8 cellular contexts compared by ENCODE assay signal in genomic region chr19:38877781-38878574, GRCh38. TPM values are rescaled to one million over a fixed set of nuclear protein-coding genes. Genes with fewer than 3 reads are reported as not detected.
DNase-seq lines count a peak whose midpoint lies in the region; ATAC-seq and TF ChIP-seq lines count a peak whose summit lies in the region.

A gene with protein sequence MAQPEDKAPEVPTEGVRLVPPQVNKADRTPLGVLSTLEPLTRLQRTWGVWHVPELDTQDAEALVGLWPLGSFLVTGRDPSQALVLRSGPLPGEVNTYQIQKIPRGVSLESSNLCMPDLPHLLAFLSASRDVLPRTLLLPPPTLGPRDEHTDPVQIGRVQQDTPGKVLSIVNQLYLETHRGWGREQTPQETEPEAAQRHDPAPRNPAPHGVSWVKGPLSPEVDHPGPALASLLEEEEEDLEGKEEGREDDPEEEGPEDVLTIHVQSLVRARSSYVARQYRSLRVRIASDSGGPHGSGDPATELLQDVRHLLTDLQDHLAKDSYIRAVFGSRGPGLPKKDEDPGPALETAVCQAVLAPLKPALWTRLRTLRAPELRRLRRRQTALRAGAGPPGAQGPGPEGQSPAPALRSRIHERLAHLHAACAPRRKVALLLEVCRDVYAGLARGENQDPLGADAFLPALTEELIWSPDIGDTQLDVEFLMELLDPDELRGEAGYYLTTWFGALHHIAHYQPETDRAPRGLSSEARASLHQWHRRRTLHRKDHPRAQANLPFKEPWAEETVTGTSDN (minus strand): TSS chr19:38878275. CDS start chr19:38876742, 1,533 bp downstream.

- H3K4me3 Mint-ChIP-seq in brain (peak within 1 kb of the TSS in 1 of 5 experiments; percentile 51), HFFc6 (no peak within 1 kb of the TSS)

- peak within 1 kb of the TSS; percentile 74 to 83 for H3K27ac ChIP-seq in mucosa of rectum (ENCODE audit: low read depth in 2 of 2, low read length in 2 of 2)
- H3K27ac ChIP-seq in subcutaneous abdominal adipose tissue (ENCODE audit: low read depth, low read length) = peak within 1 kb of the TSS; percentile 41

- H3K9me3 Mint-ChIP-seq in brain (no peaks in the 10 kb centered on the region), HFFc6 (no peaks in the 10 kb centered on the region)

- H3K4me1 ChIP-seq in mucosa of rectum (ENCODE audit: control insufficient read depth in 2 of 2, insufficient read depth in 2 of 2, low read length in 2 of 2) (peaks cover 14 to 18% of the 10 kb centered on the region in 2 donors), subcutaneous abdominal adipose tissue (ENCODE audit: control insufficient read depth in 5 of 5, insufficient read depth in 5 of 5, low read length in 5 of 5) (peaks cover 0 to 25% (median 12%) of the 10 kb centered on the region in 5 donors), HAP-1 (no peaks in the 10 kb centered on the region)

- H3K4me1 Mint-ChIP-seq in brain (peaks cover 30% of the 10 kb centered on the region), HFFc6 (ENCODE audit: low read depth) (no peaks in the 10 kb centered on the region)

- TF ChIP-seq CTCF in brain (conservative IDR thresholded peaks at IDR 0.05) (no peak), HFFc6 (IDR thresholded peaks at IDR 0.05) (no peak)

- DNase-seq in NCI-H1417 (lab: John Stamatoyannopoulos, UW) (peak; percentile 18 to 99 (median 95)), T-helper 22 cell (ENCODE audit: low read depth) (peak; percentile 49), HFFc6 (no peak), HAP-1 (ENCODE audit: low spot score in 2 of 2) (no peak)

- H3K27ac Mint-ChIP-seq in brain (peak within 1 kb of the TSS; percentile 5 to 78 (median 41)), HFFc6 (no peak within 1 kb of the TSS)

- no peaks in the 10 kb centered on the region for H3K9me3 ChIP-seq in mucosa of rectum (ENCODE audit: control insufficient read depth in 2 of 2, low read length in 2 of 2)
- H3K9me3 ChIP-seq in subcutaneous abdominal adipose tissue (ENCODE audit: control insufficient read depth in 5 of 5, low read length in 5 of 5) = no peaks in the 10 kb centered on the region
- H3K9me3 ChIP-seq in HAP-1 = no peaks in the 10 kb centered on the region

- H3K27me3 ChIP-seq in mucosa of rectum (ENCODE audit: control insufficient read depth in 2 of 2, insufficient read depth in 2 of 2, low read length in 2 of 2) (no peaks in the 10 kb centered on the region), subcutaneous abdominal adipose tissue (ENCODE audit: control insufficient read depth in 5 of 5, insufficient read depth in 4 of 5, low read length in 5 of 5) (no peaks in the 10 kb centered on the region), HAP-1 (ENCODE audit: low read depth) (no peaks in the 10 kb centered on the region)

- in situ Hi-C loops in HAP-1 (cut with MboI; ENCODE audit: low sequenced_read_pairs) = no loop called here

- H3K36me3 Mint-ChIP-seq in brain (peaks cover 24% of the 10 kb centered on the region), HFFc6 (ENCODE audit: low read depth) (no peaks in the 10 kb centered on the region)

- H3K36me3 ChIP-seq in mucosa of rectum (ENCODE audit: control insufficient read depth in 2 of 2, insufficient read depth in 2 of 2, low read length in 2 of 2) (peaks cover 0 to 3% of the 10 kb centered on the region in 2 donors), subcutaneous abdominal adipose tissue (ENCODE audit: control insufficient read depth in 5 of 5, insufficient read depth in 5 of 5, low read length in 5 of 5) (peaks cover 0 to 38% (median 24%) of the 10 kb centered on the region in 5 donors), HAP-1 (replicated peaks) (no peaks in the 10 kb centered on the region)

- H3K4me3 ChIP-seq in mucosa of rectum (ENCODE audit: low read length in 2 of 2) = peak within 1 kb of the TSS; percentile 39 to 57
- H3K4me3 ChIP-seq in subcutaneous abdominal adipose tissue (ENCODE audit: low read depth in 1 of 5, low read length in 5 of 5) = peak within 1 kb of the TSS in 3 of 5 donors; percentile 11 to 24 (median 22)
- H3K4me3 ChIP-seq in HAP-1 = no peak within 1 kb of the TSS

- ATAC-seq in GM18907 (IDR thresholded peaks at IDR 0.05; ENCODE audit: unreplicated experiment) = peak; percentile 58

- H3K9ac ChIP-seq in mucosa of rectum (ENCODE audit: low read depth in 1 of 2, low read length in 2 of 2) = peak within 1 kb of the TSS; percentile 63 to 64
- H3K9ac ChIP-seq in subcutaneous abdominal adipose tissue (ENCODE audit: low read length in 5 of 5) = peak within 1 kb of the TSS in 4 of 5 donors; percentile 48 to 67 (median 58)

- peaks cover 3% of the 10 kb centered on the region for H3K27me3 Mint-ChIP-seq in brain
- no peaks in the 10 kb centered on the region for H3K27me3 Mint-ChIP-seq in HFFc6 (ENCODE audit: insufficient read depth)

RNA-seq across cellular contexts. Expression of the gene that starts here (rescaled TPM):
- polyA plus RNA-seq in brain (ENCODE audit: insufficient read depth, low read depth, low replicate concordance) = 4.3 TPM
- 1 to 10 TPM in 5 of 6 experiments, under 1 TPM in 1; 0.69 to 3.5 (median 1.7) TPM for total RNA-seq in HFFc6 (2021; fragmentation: NEBNext Ultra II Directional; extraction: Animal tissue kit (Norgen Biotek cat#: 25700))

Comparison
In these comparisons a context has a peak if more than half of its experiments do, and no peak if none do; other contexts are left out.
1. DNase-seq: peak in NCI-H1417 (3 of 3) and T-helper 22 cell (single experiment); none in HFFc6 (single experiment) and HAP-1 (0 of 2).